15 cellular contexts compared by ENCODE assay signal in genomic region chr5:20469390-20469789, GRCh38.
A peak's percentile ranks its signal among the peaks of the same experiment; 100 is the strongest.
DNase-seq lines count a peak whose midpoint lies in the region; ATAC-seq and TF ChIP-seq lines count a peak whose summit lies in the region.
"Had no signal": no experiment of that assay in that cellular context is flagged by ENCODE, and none has a peak within 500 bp of the region (broad histone marks: within the 10 kb centered on the region; RNA-seq: fewer than 3 reads in every experiment).

No MANE protein-coding gene starts in this region.

- intact Hi-C loops in CD4-positive, alpha-beta memory T cell (cut with micrococcal nuclease): no loop called here

- no peak overlapping the region for H2BK15ac ChIP-seq in H9 (ENCODE audit: low read depth, low read length)

- H3K27me3 ChIP-seq in H9 (ENCODE audit: insufficient read depth, low read length) (no peaks in the 10 kb centered on the region), SU-DHL-6 (ENCODE audit: low read length) (no peaks in the 10 kb centered on the region), lung (ENCODE audit: control insufficient read depth, insufficient read depth) (no peaks in the 10 kb centered on the region)
- no peaks in the 10 kb centered on the region for H3K27me3 ChIP-seq in CD4-positive, alpha-beta memory T cell (ENCODE audit: insufficient read depth, low read length)
- H3K27me3 ChIP-seq: BLaER1 treated with 17β-estradiol and CSF1 and Interleukin-3, amounts not matched to agents 10 nM and 100 nM had no signal

- H3K27ac Mint-ChIP-seq in H9: no peak overlapping the region
- H3K27ac Mint-ChIP-seq in CD4-positive, alpha-beta memory T cell: no peak overlapping the region
- H3K27ac Mint-ChIP-seq: CD4-positive, alpha-beta T cell had no signal

- H3K4me2 ChIP-seq in H9 (ENCODE audit: insufficient read depth, insufficient read length, low read length): no peak overlapping the region
- no peak overlapping the region for H3K4me2 ChIP-seq in SU-DHL-6 (ENCODE audit: low read depth, low read length, poor library complexity, severe bottlenecking)
- H3K4me2 ChIP-seq: BLaER1 treated with 17β-estradiol and CSF1 and Interleukin-3, amounts not matched to agents 10 nM and 100 nM had no signal

- H3K14ac ChIP-seq in H9 (ENCODE audit: insufficient read depth, low read length): no peak overlapping the region

- no peaks in the 10 kb centered on the region for H3K27me3 Mint-ChIP-seq in H9 (ENCODE audit: low read depth)
- H3K27me3 Mint-ChIP-seq in CD4-positive, alpha-beta memory T cell: no peaks in the 10 kb centered on the region
- H3K27me3 Mint-ChIP-seq: CD4-positive, alpha-beta T cell had no signal

- DNase-seq in DMS 273 (lab: John Stamatoyannopoulos, UW; ENCODE audit: unreplicated experiment) (peak; percentile 12), DMS 273 treated with DMSO at 0.1 percent for 48 hours (lab: John Stamatoyannopoulos, UW) (no peak), H9 (no peak), lung (ENCODE audit: low spot score) (no peak), NCI-H2081 treated with DMSO at 0.1 percent for 48 hours (lab: John Stamatoyannopoulos, UW) (no peak)
- no peak for DNase-seq in stimulated activated CD4-positive, alpha-beta T cell treated with anti-CD3 and anti-CD28 coated beads, Interleukin-4, amount 100 ng/mL, for 4 hours
- DNase-seq in CD4-positive, alpha-beta memory T cell: no peak
- DNase-seq: CD4-positive, alpha-beta T cell; DND-41; GDM1 had no signal

- POLR2A ChIA-PET in CD4-positive, alpha-beta memory T cell (lab: Charles Lee; ENCODE audit: partially characterized antibody): no interaction called here

- no peaks in the 10 kb centered on the region for H3K23me2 ChIP-seq in H9 (ENCODE audit: insufficient read length, low read depth, low read length, poor library complexity, severe bottlenecking)

- H3K27ac ChIP-seq in H9 (ENCODE audit: insufficient read length, low read depth, low read length) (no peak overlapping the region), SU-DHL-6 (ENCODE audit: low read depth, low read length) (no peak overlapping the region), lung (ENCODE audit: low read depth in 1 of 2, low read length in 1 of 2) (no peak overlapping the region)
- H3K27ac ChIP-seq in CD4-positive, alpha-beta memory T cell (ENCODE audit: low read depth, low read length): no peak overlapping the region
- H3K27ac ChIP-seq: 22Rv1; BLaER1 treated with 17β-estradiol and CSF1 and Interleukin-3, amounts not matched to agents 10 nM and 100 nM had no signal

- H3K9me3 ChIP-seq in H9 (ENCODE audit: control insufficient read depth, low read depth, low read length) (no peaks in the 10 kb centered on the region), SU-DHL-6 (ENCODE audit: insufficient read depth, low read length) (no peaks in the 10 kb centered on the region), lung (ENCODE audit: control insufficient read depth in 2 of 2, insufficient read depth in 1 of 2, low read length in 1 of 2) (no peaks in the 10 kb centered on the region)
- no peaks in the 10 kb centered on the region for H3K9me3 ChIP-seq in CD4-positive, alpha-beta memory T cell (ENCODE audit: control insufficient read depth in 1 of 2, low read length in 2 of 2)
- H3K9me3 ChIP-seq: BLaER1 treated with 17β-estradiol and CSF1 and Interleukin-3, amounts not matched to agents 10 nM and 100 nM had no signal

- H3K18ac ChIP-seq in H9 (ENCODE audit: insufficient read length, low read depth, low read length): no peak overlapping the region

- TF ChIP-seq CTCF in H9 (conservative IDR thresholded peaks at IDR 0.05): 0 out of 3 replicates have a peak, but pooled peaks have one; percentile 20
- TF ChIP-seq CTCF in SU-DHL-6 (IDR thresholded peaks at IDR 0.05; ENCODE audit: insufficient read depth, low read length, poor library complexity, severe bottlenecking): no peak
- no peak for TF ChIP-seq CTCF in lung (IDR thresholded peaks at IDR 0.05; ENCODE audit: control extremely low read depth, extremely low read depth)

- no peak overlapping the region for H3K56ac ChIP-seq in H9 (ENCODE audit: insufficient read length, low read depth, low read length)

- H4K8ac ChIP-seq in H9 (replicated peaks; ENCODE audit: insufficient read length, low read depth, low read length): no peak overlapping the region

- H3K4me3 ChIP-seq in SU-DHL-6 (ENCODE audit: insufficient read depth, low read length, poor library complexity, severe bottlenecking) (no peak overlapping the region), lung (no peak overlapping the region)
- no peak overlapping the region for H3K4me3 ChIP-seq in CD4-positive, alpha-beta memory T cell (ENCODE audit: low read length in 2 of 2)
- H3K4me3 ChIP-seq: BLaER1 treated with 17β-estradiol and CSF1 and Interleukin-3, amounts not matched to agents 10 nM and 100 nM had no signal

- no peaks in the 10 kb centered on the region for H3K79me1 ChIP-seq in H9 (ENCODE audit: insufficient read depth, low read depth, low read length, poor library complexity, severe bottlenecking)

- H3T11ph ChIP-seq in H9 (ENCODE audit: low read length): no peak overlapping the region

- no peaks in the 10 kb centered on the region for H3K9me2 ChIP-seq in SU-DHL-6 (replicated peaks; ENCODE audit: insufficient read depth, low read length)

- H3K4ac ChIP-seq in H9 (ENCODE audit: low read depth, low read length): no peak overlapping the region

- no peak overlapping the region for H2BK20ac ChIP-seq in H9 (ENCODE audit: low read depth, low read length, poor library complexity, severe bottlenecking)

- H3K36me3 Mint-ChIP-seq in H9 (ENCODE audit: insufficient read depth in 1 of 3, low read depth in 3 of 3): no peaks in the 10 kb centered on the region
- no peaks in the 10 kb centered on the region for H3K36me3 Mint-ChIP-seq in CD4-positive, alpha-beta memory T cell

- peak; percentile 19 for ATAC-seq in lung (ENCODE audit: insufficient read depth, low FRiP score)
- ATAC-seq: HCT116, HepG2 had no signal

- no peaks in the 10 kb centered on the region for H3K36me3 ChIP-seq in SU-DHL-6 (ENCODE audit: low read length)
- H3K36me3 ChIP-seq in lung (ENCODE audit: control insufficient read depth in 2 of 2, insufficient read depth in 2 of 2, low read length in 2 of 2): no peaks in the 10 kb centered on the region
- no peaks in the 10 kb centered on the region for H3K36me3 ChIP-seq in CD4-positive, alpha-beta memory T cell (ENCODE audit: insufficient read depth, low read length)
- H3K36me3 ChIP-seq: BLaER1 treated with 17β-estradiol and CSF1 and Interleukin-3, amounts not matched to agents 10 nM and 100 nM had no signal

- WGBS in H9 (ENCODE audit: extremely low coverage, insufficient read length, low lambda C conversion rate): no CpG with 5 or more reads among the region's 3 CpGs
- 78 to 84% methylated on average over 3 of the region's 3 CpGs for WGBS in lung, 2 donors

- CTCF ChIA-PET in CD4-positive, alpha-beta memory T cell (lab: Charles Lee; ENCODE audit: partially characterized antibody): no interaction called here

- no peaks in the 10 kb centered on the region for H3K4me1 Mint-ChIP-seq in H9
- H3K4me1 Mint-ChIP-seq in CD4-positive, alpha-beta memory T cell: no peaks in the 10 kb centered on the region

- H2AK5ac ChIP-seq in H9 (ENCODE audit: insufficient read length, low read length): no peak overlapping the region

- H4K5ac ChIP-seq in H9 (ENCODE audit: insufficient read length, low read depth, low read length): no peak overlapping the region

- H4K20me1 ChIP-seq in H9 (ENCODE audit: control insufficient read depth, insufficient read depth, insufficient read length): no peaks in the 10 kb centered on the region
- H4K20me1 ChIP-seq in SU-DHL-6 (ENCODE audit: low read depth, low read length): no peaks in the 10 kb centered on the region
- H4K20me1 ChIP-seq: BLaER1 treated with 17β-estradiol and CSF1 and Interleukin-3, amounts not matched to agents 10 nM and 100 nM had no signal

- H3F3A ChIP-seq in SU-DHL-6 (ENCODE audit: insufficient read depth): no peaks in the 10 kb centered on the region

- H2BK120ac ChIP-seq in H9 (ENCODE audit: low read depth, low read length, poor library complexity, severe bottlenecking): no peak overlapping the region

- H3K79me2 ChIP-seq in H9 (ENCODE audit: insufficient read depth, low read length) (no peaks in the 10 kb centered on the region), SU-DHL-6 (ENCODE audit: insufficient read depth, low read length) (no peaks in the 10 kb centered on the region)

- no peak overlapping the region for H3K9ac ChIP-seq in H9 (ENCODE audit: extremely low read depth, insufficient read length, low read length)
- H3K9ac ChIP-seq in SU-DHL-6 (ENCODE audit: low read length): no peak overlapping the region
- H3K9ac ChIP-seq: BLaER1 treated with 17β-estradiol and CSF1 and Interleukin-3, amounts not matched to agents 10 nM and 100 nM had no signal

- no peak overlapping the region for H3K23ac ChIP-seq in H9 (ENCODE audit: insufficient read length, low read depth, low read length)

- H3K9me3 Mint-ChIP-seq in H9: no peaks in the 10 kb centered on the region
- H3K9me3 Mint-ChIP-seq in CD4-positive, alpha-beta memory T cell: peaks cover 0 to 9% (median 2%) of the 10 kb centered on the region in 8 donors

- H3K4me1 ChIP-seq in H9 (ENCODE audit: insufficient read depth, low read length): no peaks in the 10 kb centered on the region
- no peaks in the 10 kb centered on the region for H3K4me1 ChIP-seq in lung (ENCODE audit: control insufficient read depth in 2 of 2, insufficient read depth in 2 of 2, low read length in 2 of 2)
- H3K4me1 ChIP-seq in CD4-positive, alpha-beta memory T cell (ENCODE audit: insufficient read depth, low read length): no peaks in the 10 kb centered on the region
- H3K4me1 ChIP-seq: BLaER1 treated with 17β-estradiol and CSF1 and Interleukin-3, amounts not matched to agents 10 nM and 100 nM had no signal

- no peak overlapping the region for H4K91ac ChIP-seq in H9 (ENCODE audit: insufficient read length, low read depth, low read length)

- H2AFZ ChIP-seq in H9 (ENCODE audit: low read length) (no peak overlapping the region), SU-DHL-6 (ENCODE audit: low read depth, low read length, severe bottlenecking) (peak overlapping the region; percentile 5)

- H2BK12ac ChIP-seq in H9 (ENCODE audit: insufficient read length, low read depth, low read length): no peak overlapping the region

- no peak overlapping the region for H2BK5ac ChIP-seq in H9 (ENCODE audit: insufficient read length, low read length)

- H3K4me3 Mint-ChIP-seq in H9: no peak overlapping the region
- H3K4me3 Mint-ChIP-seq in CD4-positive, alpha-beta memory T cell: no peak overlapping the region
- H3K4me3 Mint-ChIP-seq: CD4-positive, alpha-beta T cell had no signal
